8 cellular contexts compared by ENCODE assay signal in genomic region chr1:120142512-120143263, GRCh38. TPM values are rescaled to one million over a fixed set of nuclear protein-coding genes. Genes with fewer than 3 reads are reported as not detected.
DNase-seq lines count a peak whose midpoint lies in the region; ATAC-seq lines count a peak whose summit lies in the region.
"Not testable (repeated sequence)": the region's sequence is repeated elsewhere in the genome, so short reads cannot be mapped to it uniquely, and the experiment has no call there.

No MANE protein-coding gene starts in this region.

- not testable (repeated sequence) for H3K9me3 ChIP-seq in BLaER1 treated with 17β-estradiol and CSF1 and Interleukin-3, amounts not matched to agents 10 nM and 100 nM (replicated peaks in 1 of 11)

- H3K4me3 Mint-ChIP-seq in activated CD4-positive, alpha-beta memory T cell treated with anti-CD3 and anti-CD28 coated beads for 36 hours: peak overlapping the region; percentile 28

- H4K20me1 ChIP-seq in BLaER1 treated with 17β-estradiol and CSF1 and Interleukin-3, amounts not matched to agents 10 nM and 100 nM: not testable (repeated sequence)

- DNase-seq in NOMO-1 treated with dmso at 0.1 percent for 144 hours (lab: John Stamatoyannopoulos, UW; ENCODE audit: unreplicated experiment): peak; percentile 44
- DNase-seq in activated CD4-positive, alpha-beta memory T cell treated with anti-CD3 and anti-CD28 coated beads for 36 hours: peak; percentile 86
- peak; percentile 33 for DNase-seq in brain pericyte (ENCODE audit: low read depth, low spot score)
- DNase-seq in medulla oblongata (ENCODE audit: extremely low spot score): peak; percentile 51
- DNase-seq in stimulated activated CD4-positive, alpha-beta T cell treated with anti-CD3 and anti-CD28 coated beads, TNF-alpha, amount 100 ng/mL, for 48 hours (ENCODE audit: low read depth in 3 of 3): peak; percentile 3 to 53 (median 31)

- intact Hi-C loops in activated CD4-positive, alpha-beta memory T cell treated with anti-CD3 and anti-CD28 coated beads for 36 hours (cut with micrococcal nuclease): loop anchor here (5.0 kb wide), 2 partner anchors 195 to 270 kb away; no protein-coding TSS in a partner anchor

- peaks cover 23 to 34% (median 29%) of the 10 kb centered on the region in 10 experiments for H3K4me1 ChIP-seq in BLaER1 treated with 17β-estradiol and CSF1 and Interleukin-3, amounts not matched to agents 10 nM and 100 nM

- CTCF ChIA-PET in activated CD4-positive, alpha-beta memory T cell treated with anti-CD3 and anti-CD28 coated beads for 36 hours (lab: Charles Lee): not testable (repeated sequence)

- not testable (repeated sequence) for H3K4me3 ChIP-seq in BLaER1 treated with 17β-estradiol and CSF1 and Interleukin-3, amounts not matched to agents 10 nM and 100 nM

- not testable (repeated sequence) for H3K27me3 Mint-ChIP-seq in activated CD4-positive, alpha-beta memory T cell treated with anti-CD3 and anti-CD28 coated beads for 36 hours

- H3K36me3 Mint-ChIP-seq in activated CD4-positive, alpha-beta memory T cell treated with anti-CD3 and anti-CD28 coated beads for 36 hours: not testable (repeated sequence)

- H3K36me3 ChIP-seq in BLaER1 treated with 17β-estradiol and CSF1 and Interleukin-3, amounts not matched to agents 10 nM and 100 nM: not testable (repeated sequence)

- not testable (repeated sequence) for H3K27ac ChIP-seq in BLaER1 treated with 17β-estradiol and CSF1 and Interleukin-3, amounts not matched to agents 10 nM and 100 nM

- H3K9me3 Mint-ChIP-seq in activated CD4-positive, alpha-beta memory T cell treated with anti-CD3 and anti-CD28 coated beads for 36 hours: not testable (repeated sequence)

- H3K27me3 ChIP-seq in BLaER1 treated with 17β-estradiol and CSF1 and Interleukin-3, amounts not matched to agents 10 nM and 100 nM: peaks cover 0 to 11% (median 0%) of the 10 kb centered on the region in 11 experiments; a peak in 5 of 22 replicates

- ATAC-seq in GM19397 (IDR thresholded peaks at IDR 0.05; ENCODE audit: unreplicated experiment) (peak; percentile 100), HG03064 (IDR thresholded peaks at IDR 0.05; ENCODE audit: low read depth, unreplicated experiment) (peak; percentile 99)

- POLR2A ChIA-PET in activated CD4-positive, alpha-beta memory T cell treated with anti-CD3 and anti-CD28 coated beads for 36 hours (lab: Charles Lee): not testable (repeated sequence)

- peak overlapping the region; percentile 60 to 77 (median 71) for H3K4me2 ChIP-seq in BLaER1 treated with 17β-estradiol and CSF1 and Interleukin-3, amounts not matched to agents 10 nM and 100 nM

- H3K9ac ChIP-seq in BLaER1 treated with 17β-estradiol and CSF1 and Interleukin-3, amounts not matched to agents 10 nM and 100 nM: not testable (repeated sequence)

- H3K4me1 Mint-ChIP-seq in activated CD4-positive, alpha-beta memory T cell treated with anti-CD3 and anti-CD28 coated beads for 36 hours (ENCODE audit: low read depth): peaks cover 18% of the 10 kb centered on the region

- H3K27ac Mint-ChIP-seq in activated CD4-positive, alpha-beta memory T cell treated with anti-CD3 and anti-CD28 coated beads for 36 hours: not testable (repeated sequence)

RNA-seq across cellular contexts. Expression of gene SEC22B, which starts 33.6 kb away (rescaled TPM):
- total RNA-seq in activated CD4-positive, alpha-beta memory T cell treated with anti-CD3 and anti-CD28 coated beads for 36 hours: 10 to 100 TPM; 19.7 to 20.8 TPM

Comparison
In these comparisons a context has a peak if more than half of its experiments do, and no peak if none do; other contexts are left out.
1. DNase-seq: peak in every context shown above with its lines; median percentile 86 in activated CD4-positive, alpha-beta memory T cell treated with anti-CD3 and anti-CD28 coated beads for 36 hours; 51 in medulla oblongata; 44 in NOMO-1 treated with dmso at 0.1 percent for 144 hours; 33 in brain pericyte; 31 in stimulated activated CD4-positive, alpha-beta T cell treated with anti-CD3 and anti-CD28 coated beads, TNF-alpha, amount 100 ng/mL, for 48 hours.